Comparison of ENCODE assay signal across 7 cellular contexts in genomic region chr16:73713817-73714495, GRCh38.
DNase-seq lines count a peak whose midpoint lies in the region; TF ChIP-seq lines count a peak whose summit lies in the region.

No MANE protein-coding gene starts in this region.

- no peak overlapping the region for H3K4me3 ChIP-seq in GM12865 (ENCODE audit: low read depth, low read length)
- H3K4me3 ChIP-seq in epithelial cell of proximal tubule (ENCODE audit: low read depth, low read length), result no peak overlapping the region
- no peak overlapping the region for H3K4me3 ChIP-seq in retinal pigment epithelial cell (ENCODE audit: low read length)
- no peak overlapping the region for H3K4me3 ChIP-seq in prostate gland

- TF ChIP-seq POLR2A in prostate gland (IDR thresholded peaks at IDR 0.05), result no peak

- H3K9me3 ChIP-seq in prostate gland, result no peaks in the 10 kb centered on the region

- no peak overlapping the region for H3K27ac ChIP-seq in prostate gland

- TF ChIP-seq CTCF in GM12865 (IDR thresholded peaks at IDR 0.05; ENCODE audit: insufficient read depth, low read depth, low read length, missing control alignments) (peak; percentile 11), epithelial cell of proximal tubule (conservative IDR thresholded peaks at IDR 0.05; ENCODE audit: low read depth, low read length) (peak; percentile 67), retinal pigment epithelial cell (conservative IDR thresholded peaks at IDR 0.05; ENCODE audit: low read depth, low read length) (peak; percentile 56), prostate gland (IDR thresholded peaks at IDR 0.05) (no peak)

- H3K4me1 ChIP-seq in prostate gland (replicated peaks), result no peaks in the 10 kb centered on the region

- intact Hi-C loops in prostate gland (cut with DNase I), result loop anchor here (10.0 kb wide), 1 partner anchor 81 kb away; no protein-coding TSS in a partner anchor

- WGBS in prostate gland, result 69% methylated on average over 10 of the region's 10 CpGs

- no peaks in the 10 kb centered on the region for H3K27me3 ChIP-seq in prostate gland (replicated peaks; ENCODE audit: insufficient read depth)

- DNase-seq in GM12865 (ENCODE audit: low read depth) (no peak), NCI-H2227 (lab: John Stamatoyannopoulos, UW; ENCODE audit: unreplicated experiment) (peak; percentile 82), epithelial cell of proximal tubule (ENCODE audit: low read depth) (no peak), retinal pigment epithelial cell (ENCODE audit: low read depth) (no peak), ureter (ENCODE audit: low spot score) (no peak), prostate gland (ENCODE audit: low spot score) (no peak), DMS114 treated with DMSO at 0.1 percent for 48 hours (lab: John Stamatoyannopoulos, UW; ENCODE audit: unreplicated experiment) (no peak)

- H3K36me3 ChIP-seq in prostate gland, result no peaks in the 10 kb centered on the region

Comparison
In these comparisons a context has a peak if more than half of its experiments do, and no peak if none do; other contexts are left out.
1. CTCF ChIP-seq: peak in GM12865 (single experiment), epithelial cell of proximal tubule (single experiment) and retinal pigment epithelial cell (single experiment); none in prostate gland (0 of 4).